In the genomic region with DNA sequence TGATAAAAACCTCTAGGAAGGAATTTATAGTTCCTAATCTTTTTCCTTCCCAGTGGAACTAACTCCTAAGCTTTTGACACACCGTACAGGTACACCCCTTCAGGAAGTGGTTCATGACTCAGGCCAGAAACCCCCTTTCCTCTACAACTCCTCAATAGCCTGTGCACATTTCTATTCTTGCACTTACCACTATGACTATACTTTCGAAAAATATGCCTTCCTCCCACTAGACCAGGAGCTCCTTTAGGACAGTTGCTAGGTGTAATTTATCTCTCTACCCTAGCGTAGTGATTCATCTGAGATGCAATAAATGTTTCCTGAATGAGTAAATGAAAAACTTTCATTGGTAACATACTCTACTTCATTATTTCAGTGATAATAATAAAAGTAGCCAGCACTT, we compare ENCODE assay signal across 11 cellular contexts. TPM values are rescaled to one million over a fixed set of nuclear protein-coding genes. Genes with fewer than 3 reads are reported as not detected.
A peak's percentile ranks its signal among the peaks of the same experiment; 100 is the strongest.
DNase-seq lines count a peak whose midpoint lies in the region; ATAC-seq and TF ChIP-seq lines count a peak whose summit lies in the region.
"Had no signal": no experiment of that assay in that cellular context is flagged by ENCODE, and none has a peak within 500 bp of the region (broad histone marks: within the 10 kb centered on the region; RNA-seq: fewer than 3 reads in every experiment).

No MANE protein-coding gene starts in this region.

- H3K9me3 Mint-ChIP-seq in glutamatergic neuron (ENCODE audit: unreplicated experiment): no peaks in the 10 kb centered on the region

- DNase-seq in GM03348 (ENCODE audit: low spot score) (peak; percentile 60), epithelial cell of prostate (ENCODE audit: low read depth, low spot score) (peak; percentile 44), dedifferentiated amniotic fluid mesenchymal stem cell (ENCODE audit: extremely low spot score) (no peak), HAP-1 (ENCODE audit: low spot score in 2 of 2) (no peak), glutamatergic neuron (no peak)
- DNase-seq: NCI-H1105, SIG-M5 had no signal

- no peaks in the 10 kb centered on the region for H3K36me3 ChIP-seq in HAP-1 (replicated peaks)

- peaks cover 10% of the 10 kb centered on the region for H3K36me3 Mint-ChIP-seq in glutamatergic neuron (ENCODE audit: unreplicated experiment)

- in situ Hi-C loops in HAP-1 (cut with MboI; ENCODE audit: low sequenced_read_pairs): no loop called here

- H3K27ac ChIP-seq in epithelial cell of prostate: peak overlapping the region; percentile 33

- H3K27me3 ChIP-seq in HAP-1 (ENCODE audit: low read depth): no peaks in the 10 kb centered on the region

- no peak for TF ChIP-seq CTCF in glutamatergic neuron (IDR thresholded peaks at IDR 0.05; ENCODE audit: partially characterized antibody, unreplicated experiment)

- H3K27ac Mint-ChIP-seq in glutamatergic neuron (ENCODE audit: unreplicated experiment): no peak overlapping the region

- peaks cover 34% of the 10 kb centered on the region for H3K4me1 Mint-ChIP-seq in glutamatergic neuron (ENCODE audit: low read depth, unreplicated experiment)

- ATAC-seq in GM19043 (IDR thresholded peaks at IDR 0.05; ENCODE audit: low read depth, unreplicated experiment): peak; percentile 53
- peak; percentile 87 for ATAC-seq in HG03432 (IDR thresholded peaks at IDR 0.05; ENCODE audit: unreplicated experiment)
- no peak for ATAC-seq in GM21723 (IDR thresholded peaks at IDR 0.05; ENCODE audit: unreplicated experiment)
- ATAC-seq: HCT116 had no signal

- no peaks in the 10 kb centered on the region for H3K27me3 Mint-ChIP-seq in glutamatergic neuron (ENCODE audit: unreplicated experiment)

- no peaks in the 10 kb centered on the region for H3K9me3 ChIP-seq in HAP-1

- H3K4me1 ChIP-seq in HAP-1: peaks cover 10% of the 10 kb centered on the region

- no peak overlapping the region for H3K4me3 ChIP-seq in HAP-1

- H3K4me3 Mint-ChIP-seq in glutamatergic neuron (ENCODE audit: unreplicated experiment): no peak overlapping the region

RNA-seq across cellular contexts. Expression of a gene that starts 14.5 kb away (rescaled TPM):
- 313 TPM for total RNA-seq in glutamatergic neuron (ENCODE audit: unreplicated experiment)

Comparison
In these comparisons a context has a peak if more than half of its experiments do, and no peak if none do; other contexts are left out.
1. DNase-seq: peak in GM03348 (single experiment) and epithelial cell of prostate (single experiment); none in dedifferentiated amniotic fluid mesenchymal stem cell (single experiment), HAP-1 (0 of 2) and glutamatergic neuron (single experiment).